1 cellular context compared by ENCODE assay signal in the genomic region with DNA sequence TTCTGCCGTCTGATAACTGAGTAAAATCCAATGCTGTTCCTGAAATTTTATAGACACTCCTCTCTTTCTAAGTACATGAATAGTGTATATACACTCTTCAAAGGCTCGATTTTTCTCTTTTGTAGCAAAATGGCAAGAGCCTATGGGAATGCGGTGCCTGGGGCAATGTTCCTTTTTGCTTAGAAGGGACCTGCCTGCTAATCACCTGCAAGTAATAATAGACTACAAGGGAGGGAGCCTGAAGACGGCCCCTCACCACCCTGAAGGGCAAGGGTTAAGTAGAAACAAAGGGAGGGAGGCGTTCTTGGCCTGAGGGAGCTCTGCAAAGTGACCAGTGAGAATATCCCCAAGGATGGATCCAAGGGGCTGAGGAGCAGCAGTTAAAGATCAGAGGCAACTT.
TF ChIP-seq lines count a peak whose summit lies in the region.

No MANE protein-coding gene starts in this region.

TF ChIP-seq in GM23338, 12 proteins besides CTCF, POLR2A, EP300 and RAD21 (continued from another document):
- TF ChIP-seq, protein P1, sequence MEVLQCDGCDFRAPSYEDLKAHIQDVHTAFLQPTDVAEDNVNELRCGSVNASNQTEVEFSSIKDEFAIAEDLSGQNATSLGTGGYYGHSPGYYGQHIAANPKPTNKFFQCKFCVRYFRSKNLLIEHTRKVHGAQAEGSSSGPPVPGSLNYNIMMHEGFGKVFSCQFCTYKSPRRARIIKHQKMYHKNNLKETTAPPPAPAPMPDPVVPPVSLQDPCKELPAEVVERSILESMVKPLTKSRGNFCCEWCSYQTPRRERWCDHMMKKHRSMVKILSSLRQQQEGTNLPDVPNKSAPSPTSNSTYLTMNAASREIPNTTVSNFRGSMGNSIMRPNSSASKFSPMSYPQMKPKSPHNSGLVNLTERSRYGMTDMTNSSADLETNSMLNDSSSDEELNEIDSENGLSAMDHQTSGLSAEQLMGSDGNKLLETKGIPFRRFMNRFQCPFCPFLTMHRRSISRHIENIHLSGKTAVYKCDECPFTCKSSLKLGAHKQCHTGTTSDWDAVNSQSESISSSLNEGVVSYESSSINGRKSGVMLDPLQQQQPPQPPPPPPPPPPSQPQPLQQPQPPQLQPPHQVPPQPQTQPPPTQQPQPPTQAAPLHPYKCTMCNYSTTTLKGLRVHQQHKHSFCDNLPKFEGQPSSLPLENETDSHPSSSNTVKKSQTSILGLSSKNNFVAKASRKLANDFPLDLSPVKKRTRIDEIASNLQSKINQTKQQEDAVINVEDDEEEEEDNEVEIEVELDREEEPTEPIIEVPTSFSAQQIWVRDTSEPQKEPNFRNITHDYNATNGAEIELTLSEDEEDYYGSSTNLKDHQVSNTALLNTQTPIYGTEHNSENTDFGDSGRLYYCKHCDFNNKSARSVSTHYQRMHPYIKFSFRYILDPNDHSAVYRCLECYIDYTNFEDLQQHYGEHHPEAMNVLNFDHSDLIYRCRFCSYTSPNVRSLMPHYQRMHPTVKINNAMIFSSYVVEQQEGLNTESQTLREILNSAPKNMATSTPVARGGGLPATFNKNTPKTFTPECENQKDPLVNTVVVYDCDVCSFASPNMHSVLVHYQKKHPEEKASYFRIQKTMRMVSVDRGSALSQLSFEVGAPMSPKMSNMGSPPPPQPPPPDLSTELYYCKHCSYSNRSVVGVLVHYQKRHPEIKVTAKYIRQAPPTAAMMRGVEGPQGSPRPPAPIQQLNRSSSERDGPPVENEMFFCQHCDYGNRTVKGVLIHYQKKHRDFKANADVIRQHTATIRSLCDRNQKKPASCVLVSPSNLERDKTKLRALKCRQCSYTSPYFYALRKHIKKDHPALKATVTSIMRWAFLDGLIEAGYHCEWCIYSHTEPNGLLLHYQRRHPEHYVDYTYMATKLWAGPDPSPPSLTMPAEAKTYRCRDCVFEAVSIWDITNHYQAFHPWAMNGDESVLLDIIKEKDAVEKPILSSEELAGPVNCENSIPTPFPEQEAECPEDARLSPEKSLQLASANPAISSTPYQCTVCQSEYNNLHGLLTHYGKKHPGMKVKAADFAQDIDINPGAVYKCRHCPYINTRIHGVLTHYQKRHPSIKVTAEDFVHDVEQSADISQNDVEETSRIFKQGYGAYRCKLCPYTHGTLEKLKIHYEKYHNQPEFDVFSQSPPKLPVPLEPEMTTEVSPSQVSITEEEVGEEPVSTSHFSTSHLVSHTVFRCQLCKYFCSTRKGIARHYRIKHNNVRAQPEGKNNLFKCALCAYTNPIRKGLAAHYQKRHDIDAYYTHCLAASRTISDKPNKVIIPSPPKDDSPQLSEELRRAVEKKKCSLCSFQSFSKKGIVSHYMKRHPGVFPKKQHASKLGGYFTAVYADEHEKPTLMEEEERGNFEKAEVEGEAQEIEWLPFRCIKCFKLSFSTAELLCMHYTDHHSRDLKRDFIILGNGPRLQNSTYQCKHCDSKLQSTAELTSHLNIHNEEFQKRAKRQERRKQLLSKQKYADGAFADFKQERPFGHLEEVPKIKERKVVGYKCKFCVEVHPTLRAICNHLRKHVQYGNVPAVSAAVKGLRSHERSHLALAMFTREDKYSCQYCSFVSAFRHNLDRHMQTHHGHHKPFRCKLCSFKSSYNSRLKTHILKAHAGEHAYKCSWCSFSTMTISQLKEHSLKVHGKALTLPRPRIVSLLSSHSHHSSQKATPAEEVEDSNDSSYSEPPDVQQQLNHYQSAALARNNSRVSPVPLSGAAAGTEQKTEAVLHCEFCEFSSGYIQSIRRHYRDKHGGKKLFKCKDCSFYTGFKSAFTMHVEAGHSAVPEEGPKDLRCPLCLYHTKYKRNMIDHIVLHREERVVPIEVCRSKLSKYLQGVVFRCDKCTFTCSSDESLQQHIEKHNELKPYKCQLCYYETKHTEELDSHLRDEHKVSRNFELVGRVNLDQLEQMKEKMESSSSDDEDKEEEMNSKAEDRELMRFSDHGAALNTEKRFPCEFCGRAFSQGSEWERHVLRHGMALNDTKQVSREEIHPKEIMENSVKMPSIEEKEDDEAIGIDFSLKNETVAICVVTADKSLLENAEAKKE (CRISPR knock-in tag; IDR thresholded peaks at IDR 0.05): no peak
- TF ChIP-seq POLR2AphosphoS5 (IDR thresholded peaks at IDR 0.05; ENCODE audit: low read depth) (no peak), NANOG (IDR thresholded peaks at IDR 0.05; ENCODE audit: borderline replicate concordance) (no peak), EZH2 (IDR thresholded peaks at IDR 0.05; ENCODE audit: low read depth, unreplicated experiment) (no peak), EZH2phosphoT487 (IDR thresholded peaks at IDR 0.05; ENCODE audit: unreplicated experiment) (no peak), CREB1 (CRISPR knock-in tag; IDR thresholded peaks at IDR 0.05; ENCODE audit: low read depth) (no peak)
- TF ChIP-seq, protein P2, sequence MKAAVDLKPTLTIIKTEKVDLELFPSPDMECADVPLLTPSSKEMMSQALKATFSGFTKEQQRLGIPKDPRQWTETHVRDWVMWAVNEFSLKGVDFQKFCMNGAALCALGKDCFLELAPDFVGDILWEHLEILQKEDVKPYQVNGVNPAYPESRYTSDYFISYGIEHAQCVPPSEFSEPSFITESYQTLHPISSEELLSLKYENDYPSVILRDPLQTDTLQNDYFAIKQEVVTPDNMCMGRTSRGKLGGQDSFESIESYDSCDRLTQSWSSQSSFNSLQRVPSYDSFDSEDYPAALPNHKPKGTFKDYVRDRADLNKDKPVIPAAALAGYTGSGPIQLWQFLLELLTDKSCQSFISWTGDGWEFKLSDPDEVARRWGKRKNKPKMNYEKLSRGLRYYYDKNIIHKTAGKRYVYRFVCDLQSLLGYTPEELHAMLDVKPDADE (IDR thresholded peaks at IDR 0.05): no peak
